17 cellular contexts compared by ENCODE assay signal in genomic region chr2:217941339-217941738, GRCh38.
A peak's percentile ranks its signal among the peaks of the same experiment; 100 is the strongest.
DNase-seq lines count a peak whose midpoint lies in the region; ATAC-seq and TF ChIP-seq lines count a peak whose summit lies in the region.
"Had no signal": no experiment of that assay in that cellular context is flagged by ENCODE, and none has a peak within 500 bp of the region (broad histone marks: within the 10 kb centered on the region; RNA-seq: fewer than 3 reads in every experiment).

No MANE protein-coding gene starts in this region.

- H3F3A ChIP-seq in smooth muscle cell (ENCODE audit: low read depth), result peaks cover 17% of the 10 kb centered on the region

- no peaks in the 10 kb centered on the region for H3K9me3 ChIP-seq in right lobe of liver
- H3K9me3 ChIP-seq in smooth muscle cell (replicated peaks; ENCODE audit: low read depth), result no peaks in the 10 kb centered on the region
- H3K9me3 ChIP-seq: MG63 had no signal

- H3K4me3 ChIP-seq in right lobe of liver (peak overlapping the region; percentile 82 to 98 (median 97)), smooth muscle cell (peak overlapping the region; percentile 49)
- H3K4me3 ChIP-seq: MG63 had no signal

- ATAC-seq in right lobe of liver (no peak), GM19452 (IDR thresholded peaks at IDR 0.05; ENCODE audit: unreplicated experiment) (no peak), HG02763 (IDR thresholded peaks at IDR 0.05; ENCODE audit: unreplicated experiment) (no peak)
- ATAC-seq: left lobe of liver had no signal

- no peaks in the 10 kb centered on the region for H3K9me3 Mint-ChIP-seq in dendritic cell treated with granulocyte-macrophage colony-stimulating factor and Interleukin-4, amounts not matched to agents 40 ng/mL and 50 ng/mL, for 4 days
- H3K9me3 Mint-ChIP-seq: activated B cell treated with CpG ODN at 0.5 μM for 24 hours; activated T-cell treated with anti-CD3 and anti-CD28 coated beads, Interleukin-2, amount 50 U/mL, for 24 hours had no signal

- peaks cover 0 to 69% (median 31%) of the 10 kb centered on the region in 4 donors for H3K4me1 ChIP-seq in right lobe of liver
- H3K4me1 ChIP-seq in smooth muscle cell (ENCODE audit: low read depth), result peaks cover 25% of the 10 kb centered on the region

- no peak for TF ChIP-seq POLR2A in right lobe of liver (IDR thresholded peaks at IDR 0.05)

- peak overlapping the region; percentile 85 to 97 (median 90) for H3K27ac ChIP-seq in right lobe of liver
- peak overlapping the region; percentile 96 for H3K27ac ChIP-seq in smooth muscle cell (ENCODE audit: low read depth)

- peaks cover 64% of the 10 kb centered on the region for H4K20me1 ChIP-seq in smooth muscle cell (ENCODE audit: low read depth)

- H3K27ac Mint-ChIP-seq in dendritic cell treated with granulocyte-macrophage colony-stimulating factor and Interleukin-4, amounts not matched to agents 40 ng/mL and 50 ng/mL, for 4 days, result no peak overlapping the region
- H3K27ac Mint-ChIP-seq: activated B cell treated with CpG ODN at 0.5 μM for 24 hours; activated T-cell treated with anti-CD3 and anti-CD28 coated beads, Interleukin-2, amount 50 U/mL, for 24 hours; CD4-positive, CD25-positive, alpha-beta regulatory T cell had no signal

- H3K4me1 Mint-ChIP-seq in dendritic cell treated with granulocyte-macrophage colony-stimulating factor and Interleukin-4, amounts not matched to agents 40 ng/mL and 50 ng/mL, for 4 days (ENCODE audit: low read depth), result peaks cover 58% of the 10 kb centered on the region
- H3K4me1 Mint-ChIP-seq: activated B cell treated with CpG ODN at 0.5 μM for 24 hours; CD4-positive, CD25-positive, alpha-beta regulatory T cell had no signal

- H3K79me2 ChIP-seq in smooth muscle cell (ENCODE audit: low read depth), result peaks cover 82% of the 10 kb centered on the region

- H3K36me3 Mint-ChIP-seq in dendritic cell treated with granulocyte-macrophage colony-stimulating factor and Interleukin-4, amounts not matched to agents 40 ng/mL and 50 ng/mL, for 4 days (ENCODE audit: low read depth), result peaks cover 10% of the 10 kb centered on the region
- H3K36me3 Mint-ChIP-seq: brain; CD4-positive, CD25-positive, alpha-beta regulatory T cell had no signal

- H3K27me3 ChIP-seq in right lobe of liver (no peaks in the 10 kb centered on the region), smooth muscle cell (ENCODE audit: low read depth) (no peaks in the 10 kb centered on the region)
- H3K27me3 ChIP-seq: MG63 had no signal

- H3K36me3 ChIP-seq in right lobe of liver (no peaks in the 10 kb centered on the region), smooth muscle cell (ENCODE audit: low read depth) (no peaks in the 10 kb centered on the region)
- H3K36me3 ChIP-seq: MG63 had no signal

- 0% methylated on average over 1 of the region's 11 CpGs for WGBS in right lobe of liver (ENCODE audit: insufficient coverage, low coverage, low lambda C conversion rate, missing lambda C conversion rate)
- WGBS in smooth muscle cell (ENCODE audit: low lambda C conversion rate), result 80% methylated on average over 11 of the region's 11 CpGs

- intact Hi-C loops in dendritic cell treated with granulocyte-macrophage colony-stimulating factor and Interleukin-4, amounts not matched to agents 40 ng/mL and 50 ng/mL, for 4 days (cut with micrococcal nuclease), result loop anchor here (5.0 kb wide), 1 partner anchor 39 kb away; no protein-coding TSS in a partner anchor
- intact Hi-C loops in right lobe of liver (cut with DNase I), result no loop called here

- H3K4me2 ChIP-seq in smooth muscle cell, result peak overlapping the region; percentile 83

- TF ChIP-seq CTCF in right lobe of liver (IDR thresholded peaks at IDR 0.05) (no peak), smooth muscle cell (IDR thresholded peaks at IDR 0.05; ENCODE audit: borderline replicate concordance, insufficient read depth, poor library complexity, severe bottlenecking) (no peak)

- peak overlapping the region; percentile 55 for H3K4me3 Mint-ChIP-seq in dendritic cell treated with granulocyte-macrophage colony-stimulating factor and Interleukin-4, amounts not matched to agents 40 ng/mL and 50 ng/mL, for 4 days
- H3K4me3 Mint-ChIP-seq: activated B cell treated with CpG ODN at 0.5 μM for 24 hours; activated T-cell treated with anti-CD3 and anti-CD28 coated beads, Interleukin-2, amount 50 U/mL, for 24 hours; brain; CD4-positive, CD25-positive, alpha-beta regulatory T cell had no signal

- H3K9ac ChIP-seq in smooth muscle cell (ENCODE audit: low read depth), result no peak overlapping the region

- H2AFZ ChIP-seq in smooth muscle cell (ENCODE audit: low read depth), result no peak overlapping the region

- peaks cover 42% of the 10 kb centered on the region for H3K27me3 Mint-ChIP-seq in dendritic cell treated with granulocyte-macrophage colony-stimulating factor and Interleukin-4, amounts not matched to agents 40 ng/mL and 50 ng/mL, for 4 days

- DNase-seq in CD1c-positive myeloid dendritic cell (ENCODE audit: extremely low spot score) (peak; percentile 26), right lobe of liver (no peak), smooth muscle cell (lab: John Stamatoyannopoulos, UW; ENCODE audit: unreplicated experiment) (no peak), NCI-H1436 treated with DMSO at 0.1 percent for 48 hours (lab: John Stamatoyannopoulos, UW) (no peak), NCI-H446 treated with DMSO at 0.1 percent for 48 hours (lab: John Stamatoyannopoulos, UW) (no peak)
- DNase-seq: activated B cell treated with CpG ODN at 0.5 μM for 24 hours; activated T-cell treated with anti-CD3 and anti-CD28 coated beads, Interleukin-2, amount 50 U/mL, for 24 hours; CD4-positive, CD25-positive, alpha-beta regulatory T cell; foreskin fibroblast; MG63; NCI-H526 treated with DMSO at 0.1 percent for 48 hours; SIG-M5 had no signal
